Comparison of ENCODE assay signal across 8 cellular contexts in genomic region chr12:8078400-8078799, GRCh38. TPM values are rescaled to one million over a fixed set of nuclear protein-coding genes. Genes with fewer than 3 reads are reported as not detected.
DNase-seq lines count a peak whose midpoint lies in the region; ATAC-seq, FAIRE-seq and TF ChIP-seq lines count a peak whose summit lies in the region.

No MANE protein-coding gene starts in this region.

- TF ChIP-seq CTCF in BE2C (IDR thresholded peaks at IDR 0.05; ENCODE audit: low read depth, low read length) = peak; percentile 61
- TF ChIP-seq CTCF in keratinocyte (optimal IDR thresholded peaks at IDR 0.05 in 1 of 3, IDR thresholded peaks at IDR 0.05 in 1 of 3, conservative IDR thresholded peaks at IDR 0.05 in 1 of 3; ENCODE audit: extremely low read depth in 1 of 3, insufficient read depth in 2 of 3, low read length in 3 of 3) = peak; percentile 16 to 63 (median 54)
- no peak for TF ChIP-seq CTCF in coronary artery (IDR thresholded peaks at IDR 0.05)

- H3K4me3 Mint-ChIP-seq in activated naive CD8-positive, alpha-beta T cell treated with anti-CD3 and anti-CD28 coated beads for 36 hours = no peak overlapping the region

- H3K4me1 Mint-ChIP-seq in activated naive CD8-positive, alpha-beta T cell treated with anti-CD3 and anti-CD28 coated beads for 36 hours = peaks cover 42% of the 10 kb centered on the region

- H3K27ac ChIP-seq in keratinocyte (ENCODE audit: control insufficient read depth, insufficient read depth, low read length) = no peak overlapping the region
- H3K27ac ChIP-seq in coronary artery = no peak overlapping the region

- no peaks in the 10 kb centered on the region for H3K27me3 Mint-ChIP-seq in activated naive CD8-positive, alpha-beta T cell treated with anti-CD3 and anti-CD28 coated beads for 36 hours

- H3K36me3 ChIP-seq in BE2C (no peaks in the 10 kb centered on the region), keratinocyte (ENCODE audit: control insufficient read depth in 2 of 2, extremely low read depth in 1 of 2, insufficient read depth in 2 of 2, low read length in 2 of 2) (no peaks in the 10 kb centered on the region)

- POLR2A ChIA-PET in HEK293T (lab: Yijun Ruan, JAX) = interaction anchor here (0.7 to 3.0 kb wide), 6 partner anchors 12 to 143 kb away, joined by 3 to 11 read pairs (median 4); partner anchors contain the start of genes C3AR1 and SLC2A3

- H3K27me3 ChIP-seq in BE2C (no peaks in the 10 kb centered on the region), keratinocyte (ENCODE audit: control insufficient read depth, extremely low read depth, insufficient read depth, low read length) (no peaks in the 10 kb centered on the region)

- no peak overlapping the region for H2AFZ ChIP-seq in keratinocyte (ENCODE audit: control insufficient read depth, low read length)

- H3K9me3 ChIP-seq in BE2C (no peaks in the 10 kb centered on the region), keratinocyte (ENCODE audit: control insufficient read depth, low read depth, low read length) (no peaks in the 10 kb centered on the region)

- no peaks in the 10 kb centered on the region for H3K9me1 ChIP-seq in keratinocyte (ENCODE audit: control insufficient read depth, extremely low read depth, insufficient read depth, low read length)

- peak overlapping the region; percentile 76 for H3K27ac Mint-ChIP-seq in activated naive CD8-positive, alpha-beta T cell treated with anti-CD3 and anti-CD28 coated beads for 36 hours

- H3K4me1 ChIP-seq in BE2C (peaks cover 15% of the 10 kb centered on the region), keratinocyte (ENCODE audit: control insufficient read depth, extremely low read depth, insufficient read depth, low read length) (peaks cover 24% of the 10 kb centered on the region)

- FAIRE-seq in keratinocyte (lab: Jason Lieb, UNC) = no peak

- H3K4me2 ChIP-seq in keratinocyte (ENCODE audit: control insufficient read depth, extremely low read depth, insufficient read depth, low read depth, low read length) = no peak overlapping the region

- CTCF ChIA-PET in HEK293T (lab: Yijun Ruan, JAX) = interaction anchor here (0.6 to 2.0 kb wide), 9 partner anchors 17 to 436 kb away, joined by 3 to 13 read pairs (median 4); partner anchors contain the start of gene FOXJ2

- no peaks in the 10 kb centered on the region for H3K9me3 Mint-ChIP-seq in activated naive CD8-positive, alpha-beta T cell treated with anti-CD3 and anti-CD28 coated beads for 36 hours

- peaks cover 18% of the 10 kb centered on the region for H3K79me2 ChIP-seq in keratinocyte (ENCODE audit: control insufficient read depth, insufficient read depth, low read length)

- DNase-seq in BE2C (peak; percentile 66), HEK293T (ENCODE audit: extremely low spot score) (no peak), RPMI8226 (peak; percentile 57), keratinocyte (ENCODE audit: low read depth, low spot score) (no peak), coronary artery (ENCODE audit: low spot score) (no peak)
- peak; percentile 61 for DNase-seq in activated naive CD8-positive, alpha-beta T cell treated with anti-CD3 and anti-CD28 coated beads for 36 hours
- DNase-seq in stimulated activated CD8-positive, alpha-beta memory T cell treated with anti-CD3 and anti-CD28 coated beads, Interleukin-7, amount 100 ng/mL, for 48 hours (ENCODE audit: extremely low read depth in 1 of 2, low read depth in 1 of 2) = peak; percentile 14 to 34

- H3K36me3 Mint-ChIP-seq in activated naive CD8-positive, alpha-beta T cell treated with anti-CD3 and anti-CD28 coated beads for 36 hours = peaks cover 5% of the 10 kb centered on the region

- H3K9ac ChIP-seq in keratinocyte (ENCODE audit: control insufficient read depth, extremely low read depth, insufficient read depth, low read length) = no peak overlapping the region

- H4K20me1 ChIP-seq in keratinocyte (ENCODE audit: control insufficient read depth, extremely low read depth, insufficient read depth, low read length) = no peaks in the 10 kb centered on the region

- H3K4me3 ChIP-seq in BE2C (ENCODE audit: low read depth, low read length) (no peak overlapping the region), keratinocyte (ENCODE audit: control insufficient read depth in 2 of 3, extremely low read depth in 1 of 3, insufficient read depth in 2 of 3, low read depth in 1 of 3, low read length in 3 of 3) (no peak overlapping the region), coronary artery (no peak overlapping the region)

- no peak for ATAC-seq in GM18907 (IDR thresholded peaks at IDR 0.05; ENCODE audit: unreplicated experiment)

- dilution Hi-C loops in keratinocyte (cut with MboI; ENCODE audit: extremely low pct_ligation_motif_present, low sequenced_read_pairs) = no loop called here

TF ChIP-seq in HEK293T, 16 proteins besides CTCF, POLR2A, EP300 and RAD21:
- peak; percentile 45; the same call in 1 of the 2 replicates for TF ChIP-seq ZNF384 (IDR thresholded peaks at IDR 0.05)
- no peak for TF ChIP-seq L3MBTL2 (conservative IDR thresholded peaks at IDR 0.05)

RNA-seq across cellular contexts. Expression of gene NECAP1, which starts 3.7 kb away (rescaled TPM):
- polyA plus RNA-seq in BE2C (2012; ENCODE audit: insufficient read depth, insufficient read length, low read depth) = 101 TPM
- total RNA-seq in activated naive CD8-positive, alpha-beta T cell treated with anti-CD3 and anti-CD28 coated beads for 36 hours = 10 to 100 TPM; 26.5 to 28.2 TPM
- polyA plus RNA-seq in keratinocyte = 19.8 to 26.2 TPM (median 23.7 TPM) in 3 replicates
- polyA plus RNA-seq in keratinocyte (2011; ENCODE audit: low read depth) = 5.8 TPM
- 19.3 and 22.6 TPM in 2 replicates for polyA plus RNA-seq in keratinocyte (2011; cell fraction: cytosol; rRNA removed)
- polyA plus RNA-seq in keratinocyte (2011; cell fraction: nucleus; rRNA removed) = 33.5 and 35.0 TPM in 2 replicates
- polyA plus RNA-seq in keratinocyte (2012; ENCODE audit: low replicate concordance) = 14.5 and 15.3 TPM in 2 replicates
- 22.5 to 41.7 TPM (median 29.5 TPM) in 3 replicates for polyA minus RNA-seq in keratinocyte
- polyA minus RNA-seq in keratinocyte (2011; cell fraction: cytosol; rRNA and poly(A)+ RNA removed) = 29.5 TPM
- 16.5 and 17.1 TPM in 2 replicates for polyA minus RNA-seq in keratinocyte (2011; cell fraction: nucleus; rRNA and poly(A)+ RNA removed)

RNA-seq across cellular contexts. Expression of gene C3AR1, which starts 12.2 kb away (rescaled TPM):
- polyA plus RNA-seq in BE2C (2012; ENCODE audit: insufficient read depth, insufficient read length, low read depth) = not detected
- total RNA-seq in activated naive CD8-positive, alpha-beta T cell treated with anti-CD3 and anti-CD28 coated beads for 36 hours = 1 to 10 TPM; 2.6 to 2.7 TPM
- polyA plus RNA-seq in keratinocyte = 0.57 to 0.99 TPM (median 0.60 TPM) in 3 replicates
- polyA plus RNA-seq in keratinocyte (2011; ENCODE audit: low read depth) = not detected
- polyA plus RNA-seq in keratinocyte (2011; cell fraction: cytosol; rRNA removed) = 0.06 and 0.15 TPM in 2 replicates
- 0.82 and 1.2 TPM in 2 replicates for polyA plus RNA-seq in keratinocyte (2011; cell fraction: nucleus; rRNA removed)
- 0.31 and 0.40 TPM in 2 replicates for polyA plus RNA-seq in keratinocyte (2012; ENCODE audit: low replicate concordance)
- 0.13 to 0.19 TPM in 2 of 3 replicates, not detected in the other for polyA minus RNA-seq in keratinocyte
- polyA minus RNA-seq in keratinocyte (2011; cell fraction: cytosol; rRNA and poly(A)+ RNA removed) = not detected
- polyA minus RNA-seq in keratinocyte (2011; cell fraction: nucleus; rRNA and poly(A)+ RNA removed) = 0.21 and 0.39 TPM in 2 replicates

RNA-seq across cellular contexts. Expression of gene CLEC4A, which starts 45.0 kb away (rescaled TPM):
- polyA plus RNA-seq in BE2C (2012; ENCODE audit: insufficient read depth, insufficient read length, low read depth) = 2.9 TPM
- total RNA-seq in activated naive CD8-positive, alpha-beta T cell treated with anti-CD3 and anti-CD28 coated beads for 36 hours = under 1 TPM in 1 of 2 experiments, not detected in 1; 0.28 TPM
- polyA plus RNA-seq in keratinocyte = 0.28 to 0.56 TPM (median 0.31 TPM) in 3 replicates
- 1.3 TPM for polyA plus RNA-seq in keratinocyte (2011; ENCODE audit: low read depth)
- 0.67 TPM in 1 of 2 replicates, not detected in the other for polyA plus RNA-seq in keratinocyte (2011; cell fraction: cytosol; rRNA removed)
- polyA plus RNA-seq in keratinocyte (2011; cell fraction: nucleus; rRNA removed) = 1.3 and 1.4 TPM in 2 replicates
- polyA plus RNA-seq in keratinocyte (2012; ENCODE audit: low replicate concordance) = 0.15 and 1.3 TPM in 2 replicates
- polyA minus RNA-seq in keratinocyte = not detected in 3 replicates
- not detected for polyA minus RNA-seq in keratinocyte (2011; cell fraction: cytosol; rRNA and poly(A)+ RNA removed)
- 0.63 and 1.0 TPM in 2 replicates for polyA minus RNA-seq in keratinocyte (2011; cell fraction: nucleus; rRNA and poly(A)+ RNA removed)

RNA-seq across cellular contexts. Expression of gene FOXJ2, which starts 45.9 kb away (rescaled TPM):
- 7.6 TPM for polyA plus RNA-seq in BE2C (2012; ENCODE audit: insufficient read depth, insufficient read length, low read depth)
- 10 to 100 TPM; 15.5 to 15.9 TPM for total RNA-seq in activated naive CD8-positive, alpha-beta T cell treated with anti-CD3 and anti-CD28 coated beads for 36 hours
- 3.1 to 5.2 TPM (median 4.2 TPM) in 3 replicates for polyA plus RNA-seq in keratinocyte
- polyA plus RNA-seq in keratinocyte (2011; ENCODE audit: low read depth) = 3.9 TPM
- 4.3 and 4.9 TPM in 2 replicates for polyA plus RNA-seq in keratinocyte (2011; cell fraction: cytosol; rRNA removed)
- 11.0 TPM in 2 replicates for polyA plus RNA-seq in keratinocyte (2011; cell fraction: nucleus; rRNA removed)
- 7.3 and 10.1 TPM in 2 replicates for polyA plus RNA-seq in keratinocyte (2012; ENCODE audit: low replicate concordance)
- 5.1 to 49.7 TPM (median 5.7 TPM) in 3 replicates for polyA minus RNA-seq in keratinocyte
- polyA minus RNA-seq in keratinocyte (2011; cell fraction: cytosol; rRNA and poly(A)+ RNA removed) = 4.6 TPM
- polyA minus RNA-seq in keratinocyte (2011; cell fraction: nucleus; rRNA and poly(A)+ RNA removed) = 6.4 and 8.3 TPM in 2 replicates

Comparison
In these comparisons a context has a peak if more than half of its experiments do, and no peak if none do; other contexts are left out.
1. DNase-seq: peak in BE2C (single experiment), RPMI8226 (single experiment), activated naive CD8-positive, alpha-beta T cell treated with anti-CD3 and anti-CD28 coated beads for 36 hours (single experiment) and stimulated activated CD8-positive, alpha-beta memory T cell treated with anti-CD3 and anti-CD28 coated beads, Interleukin-7, amount 100 ng/mL, for 48 hours (2 of 2); none in HEK293T (single experiment), keratinocyte (single experiment) and coronary artery (single experiment).